Comparison of ENCODE assay signal across 12 cellular contexts in the genomic region with DNA sequence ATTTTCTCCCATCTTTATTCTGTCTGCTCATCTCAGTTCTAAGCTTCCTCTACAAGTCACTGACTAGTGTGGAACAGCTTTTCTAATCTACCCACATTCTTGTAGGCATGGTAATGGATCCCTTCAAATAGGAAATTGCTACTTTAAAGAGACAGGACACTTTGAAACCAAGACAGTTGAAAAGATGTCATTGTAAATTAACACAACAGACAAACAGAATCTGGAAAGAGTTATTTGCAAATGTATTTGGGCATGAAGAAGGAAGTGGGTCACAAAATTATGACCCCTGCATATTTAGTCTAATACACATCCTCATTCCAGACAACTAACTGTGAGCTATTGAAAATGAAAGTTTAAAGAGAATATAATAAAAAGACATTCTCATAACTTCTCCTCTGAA.
DNase-seq lines count a peak whose midpoint lies in the region; ATAC-seq and TF ChIP-seq lines count a peak whose summit lies in the region.
"Had no signal": no experiment of that assay in that cellular context is flagged by ENCODE, and none has a peak within 500 bp of the region (broad histone marks: within the 10 kb centered on the region; RNA-seq: fewer than 3 reads in every experiment).

No MANE protein-coding gene starts in this region.

- H3K27ac Mint-ChIP-seq in endothelial cell (ENCODE audit: unreplicated experiment), result peak overlapping the region; percentile 4
- H3K27ac Mint-ChIP-seq in neural progenitor cell, result peak overlapping the region; percentile 2
- H3K27ac Mint-ChIP-seq: activated CD4-positive, alpha-beta T cell treated with anti-CD3 and anti-CD28 coated beads, Interleukin-2, amount 10 ng/mL, durations not matched to agents 7 days and 5 days; naive B cell had no signal

- no peaks in the 10 kb centered on the region for H4K20me1 ChIP-seq in neural progenitor cell (ENCODE audit: low read depth)

- H3K4me2 ChIP-seq in neural progenitor cell, result no peak overlapping the region

- H3K27me3 Mint-ChIP-seq in endothelial cell (ENCODE audit: unreplicated experiment), result no peaks in the 10 kb centered on the region
- peaks cover 2% of the 10 kb centered on the region for H3K27me3 Mint-ChIP-seq in neural progenitor cell (ENCODE audit: insufficient read depth, low read depth)
- H3K27me3 Mint-ChIP-seq: activated CD4-positive, alpha-beta T cell treated with anti-CD3 and anti-CD28 coated beads, Interleukin-2, amount 10 ng/mL, durations not matched to agents 7 days and 5 days; naive B cell had no signal

- DNase-seq in Daoy (ENCODE audit: low read depth) (peak; percentile 23), NCI-H524 treated with DMSO at 0.1 percent for 48 hours (lab: John Stamatoyannopoulos, UW) (peak; percentile 25), endothelial cell (ENCODE audit: low spot score) (no peak), neural progenitor cell (ENCODE audit: low spot score) (no peak), inferior parietal cortex (ENCODE audit: extremely low spot score) (no peak)
- no peak for DNase-seq in stimulated activated CD8-positive, alpha-beta memory T cell treated with anti-CD3 and anti-CD28 coated beads, Interleukin-4, amount 100 ng/mL, for 48 hours
- DNase-seq: activated CD4-positive, alpha-beta T cell treated with anti-CD3 and anti-CD28 coated beads, Interleukin-2, amount 10 ng/mL, durations not matched to agents 7 days and 5 days; activated gamma-delta T cell; naive B cell; uterus had no signal

- H3K9ac ChIP-seq in neural progenitor cell, result no peak overlapping the region

- no peaks in the 10 kb centered on the region for H3K27me3 ChIP-seq in neural progenitor cell
- H3K27me3 ChIP-seq: uterus had no signal

- H3K36me3 Mint-ChIP-seq in endothelial cell (ENCODE audit: low read depth, unreplicated experiment), result no peaks in the 10 kb centered on the region
- H3K36me3 Mint-ChIP-seq in neural progenitor cell, result no peaks in the 10 kb centered on the region
- H3K36me3 Mint-ChIP-seq: naive B cell had no signal

- H3K4me3 Mint-ChIP-seq in endothelial cell (ENCODE audit: unreplicated experiment), result no peak overlapping the region
- H3K4me3 Mint-ChIP-seq in neural progenitor cell, result no peak overlapping the region
- H3K4me3 Mint-ChIP-seq: activated CD4-positive, alpha-beta T cell treated with anti-CD3 and anti-CD28 coated beads, Interleukin-2, amount 10 ng/mL, durations not matched to agents 7 days and 5 days; naive B cell had no signal

- H3K4me1 Mint-ChIP-seq in endothelial cell (ENCODE audit: unreplicated experiment), result peaks cover 7% of the 10 kb centered on the region
- peaks cover 11% of the 10 kb centered on the region for H3K4me1 Mint-ChIP-seq in neural progenitor cell
- H3K4me1 Mint-ChIP-seq: activated CD4-positive, alpha-beta T cell treated with anti-CD3 and anti-CD28 coated beads, Interleukin-2, amount 10 ng/mL, durations not matched to agents 7 days and 5 days had no signal

- no peaks in the 10 kb centered on the region for H3K79me2 ChIP-seq in neural progenitor cell (ENCODE audit: low read depth)

- no peaks in the 10 kb centered on the region for H3K36me3 ChIP-seq in neural progenitor cell
- H3K36me3 ChIP-seq: uterus had no signal

- TF ChIP-seq CTCF in endothelial cell (IDR thresholded peaks at IDR 0.05; ENCODE audit: unreplicated experiment) (no peak), neural progenitor cell (IDR thresholded peaks at IDR 0.05) (no peak)

- H3K4me3 ChIP-seq in neural progenitor cell, result no peak overlapping the region
- H3K4me3 ChIP-seq: uterus had no signal

- no peaks in the 10 kb centered on the region for H3F3A ChIP-seq in neural progenitor cell (ENCODE audit: low read depth)

- H3K4me1 ChIP-seq in neural progenitor cell, result peaks cover 3% of the 10 kb centered on the region

- H3K9me3 ChIP-seq in neural progenitor cell (ENCODE audit: low read depth), result no peaks in the 10 kb centered on the region
- H3K9me3 ChIP-seq: uterus had no signal

- H2AFZ ChIP-seq in neural progenitor cell (replicated peaks), result no peak overlapping the region

- no peak overlapping the region for H3K27ac ChIP-seq in neural progenitor cell
- H3K27ac ChIP-seq: uterus had no signal

- no peaks in the 10 kb centered on the region for H3K9me3 Mint-ChIP-seq in endothelial cell (ENCODE audit: unreplicated experiment)
- no peaks in the 10 kb centered on the region for H3K9me3 Mint-ChIP-seq in neural progenitor cell
- H3K9me3 Mint-ChIP-seq: activated CD4-positive, alpha-beta T cell treated with anti-CD3 and anti-CD28 coated beads, Interleukin-2, amount 10 ng/mL, durations not matched to agents 7 days and 5 days had no signal

- no peak for ATAC-seq in HG02642 (IDR thresholded peaks at IDR 0.05; ENCODE audit: poor library complexity, unreplicated experiment)
- ATAC-seq in HG03469 (IDR thresholded peaks at IDR 0.05; ENCODE audit: unreplicated experiment), result no peak

Comparison
In these comparisons a context has a peak if more than half of its experiments do, and no peak if none do; other contexts are left out.
1. DNase-seq: peak in Daoy (single experiment) and NCI-H524 treated with DMSO at 0.1 percent for 48 hours (single experiment); none in endothelial cell (single experiment), neural progenitor cell (single experiment), inferior parietal cortex (single experiment) and stimulated activated CD8-positive, alpha-beta memory T cell treated with anti-CD3 and anti-CD28 coated beads, Interleukin-4, amount 100 ng/mL, for 48 hours (single experiment).